Comparison of ENCODE assay signal across 1 cellular context in genomic region chr4:159177265-159178146, GRCh38.
TF ChIP-seq lines count a peak whose summit lies in the region.

No MANE protein-coding gene starts in this region.

TF ChIP-seq in SK-N-SH, 30 proteins besides CTCF, POLR2A, EP300 and RAD21 (continued from another document):
- TF ChIP-seq, protein P1, sequence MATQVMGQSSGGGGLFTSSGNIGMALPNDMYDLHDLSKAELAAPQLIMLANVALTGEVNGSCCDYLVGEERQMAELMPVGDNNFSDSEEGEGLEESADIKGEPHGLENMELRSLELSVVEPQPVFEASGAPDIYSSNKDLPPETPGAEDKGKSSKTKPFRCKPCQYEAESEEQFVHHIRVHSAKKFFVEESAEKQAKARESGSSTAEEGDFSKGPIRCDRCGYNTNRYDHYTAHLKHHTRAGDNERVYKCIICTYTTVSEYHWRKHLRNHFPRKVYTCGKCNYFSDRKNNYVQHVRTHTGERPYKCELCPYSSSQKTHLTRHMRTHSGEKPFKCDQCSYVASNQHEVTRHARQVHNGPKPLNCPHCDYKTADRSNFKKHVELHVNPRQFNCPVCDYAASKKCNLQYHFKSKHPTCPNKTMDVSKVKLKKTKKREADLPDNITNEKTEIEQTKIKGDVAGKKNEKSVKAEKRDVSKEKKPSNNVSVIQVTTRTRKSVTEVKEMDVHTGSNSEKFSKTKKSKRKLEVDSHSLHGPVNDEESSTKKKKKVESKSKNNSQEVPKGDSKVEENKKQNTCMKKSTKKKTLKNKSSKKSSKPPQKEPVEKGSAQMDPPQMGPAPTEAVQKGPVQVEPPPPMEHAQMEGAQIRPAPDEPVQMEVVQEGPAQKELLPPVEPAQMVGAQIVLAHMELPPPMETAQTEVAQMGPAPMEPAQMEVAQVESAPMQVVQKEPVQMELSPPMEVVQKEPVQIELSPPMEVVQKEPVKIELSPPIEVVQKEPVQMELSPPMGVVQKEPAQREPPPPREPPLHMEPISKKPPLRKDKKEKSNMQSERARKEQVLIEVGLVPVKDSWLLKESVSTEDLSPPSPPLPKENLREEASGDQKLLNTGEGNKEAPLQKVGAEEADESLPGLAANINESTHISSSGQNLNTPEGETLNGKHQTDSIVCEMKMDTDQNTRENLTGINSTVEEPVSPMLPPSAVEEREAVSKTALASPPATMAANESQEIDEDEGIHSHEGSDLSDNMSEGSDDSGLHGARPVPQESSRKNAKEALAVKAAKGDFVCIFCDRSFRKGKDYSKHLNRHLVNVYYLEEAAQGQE (IDR thresholded peaks at IDR 0.05; ENCODE audit: low read depth, low read length), result no peak
- TF ChIP-seq SIN3A (IDR thresholded peaks at IDR 0.05; ENCODE audit: borderline replicate concordance, low read depth, low read length) (no peak), FOXM1 (IDR thresholded peaks at IDR 0.05; ENCODE audit: low read depth) (no peak), NRF1 (IDR thresholded peaks at IDR 0.05; ENCODE audit: low read depth, low read length) (no peak), CHD2 (IDR thresholded peaks at IDR 0.05; ENCODE audit: low read length, partially characterized antibody) (no peak), RCOR1 (IDR thresholded peaks at IDR 0.05; ENCODE audit: low read length) (no peak), TAF1 (IDR thresholded peaks at IDR 0.05; ENCODE audit: borderline replicate concordance, low read depth, low read length) (no peak), SMC3 (IDR thresholded peaks at IDR 0.05; ENCODE audit: low read depth, low read length) (no peak), GABPA (IDR thresholded peaks at IDR 0.05; ENCODE audit: low read depth) (no peak), GATA2 (CRISPR knock-in tag; IDR thresholded peaks at IDR 0.05) (no peak), RXRA (IDR thresholded peaks at IDR 0.05; ENCODE audit: borderline replicate concordance, low read depth) (no peak), USF2 (IDR thresholded peaks at IDR 0.05; ENCODE audit: borderline replicate concordance, low read depth, low read length) (no peak), ELF1 (IDR thresholded peaks at IDR 0.05) (no peak)
- TF ChIP-seq, protein P2, sequence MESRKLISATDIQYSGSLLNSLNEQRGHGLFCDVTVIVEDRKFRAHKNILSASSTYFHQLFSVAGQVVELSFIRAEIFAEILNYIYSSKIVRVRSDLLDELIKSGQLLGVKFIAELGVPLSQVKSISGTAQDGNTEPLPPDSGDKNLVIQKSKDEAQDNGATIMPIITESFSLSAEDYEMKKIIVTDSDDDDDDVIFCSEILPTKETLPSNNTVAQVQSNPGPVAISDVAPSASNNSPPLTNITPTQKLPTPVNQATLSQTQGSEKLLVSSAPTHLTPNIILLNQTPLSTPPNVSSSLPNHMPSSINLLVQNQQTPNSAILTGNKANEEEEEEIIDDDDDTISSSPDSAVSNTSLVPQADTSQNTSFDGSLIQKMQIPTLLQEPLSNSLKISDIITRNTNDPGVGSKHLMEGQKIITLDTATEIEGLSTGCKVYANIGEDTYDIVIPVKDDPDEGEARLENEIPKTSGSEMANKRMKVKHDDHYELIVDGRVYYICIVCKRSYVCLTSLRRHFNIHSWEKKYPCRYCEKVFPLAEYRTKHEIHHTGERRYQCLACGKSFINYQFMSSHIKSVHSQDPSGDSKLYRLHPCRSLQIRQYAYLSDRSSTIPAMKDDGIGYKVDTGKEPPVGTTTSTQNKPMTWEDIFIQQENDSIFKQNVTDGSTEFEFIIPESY (IDR thresholded peaks at IDR 0.05; ENCODE audit: borderline replicate concordance, low read depth), result no peak
